In the genomic region with DNA sequence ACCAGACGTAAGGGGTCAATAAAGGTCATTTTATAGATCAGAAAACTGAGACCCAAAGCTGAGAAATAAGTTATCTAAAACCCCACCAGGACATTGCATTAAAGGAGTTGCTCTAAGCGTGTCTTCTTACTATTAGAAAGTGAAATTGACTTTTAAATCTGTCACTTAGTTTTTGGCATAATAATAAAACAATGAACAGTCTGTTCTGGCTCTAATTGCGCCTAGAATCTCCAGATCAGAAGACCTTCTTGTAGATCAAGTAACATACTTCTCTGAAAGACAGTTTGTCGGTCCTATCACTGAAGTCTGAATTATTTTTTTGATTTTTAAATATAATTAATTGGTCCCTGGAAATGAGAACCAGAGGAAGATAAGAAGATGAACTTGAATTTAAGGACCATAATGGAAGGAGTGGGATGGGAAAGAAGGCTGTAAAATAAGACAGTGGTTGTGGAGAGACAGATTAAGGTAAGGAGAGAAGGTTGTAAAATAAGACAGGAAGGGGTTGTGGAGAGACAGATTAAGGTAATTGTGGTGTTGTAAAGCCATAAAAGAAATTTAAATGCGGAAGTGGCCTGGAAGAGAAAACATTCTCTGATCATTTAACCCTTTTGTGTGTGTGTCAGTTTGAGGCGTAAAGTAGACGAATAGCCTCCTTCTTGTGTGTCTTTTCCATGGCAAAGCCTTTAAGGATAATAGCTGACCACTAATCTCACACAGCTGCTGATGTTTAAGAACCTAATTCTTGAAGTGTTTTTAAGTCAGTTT, we compare ENCODE assay signal across 7 cellular contexts. TPM values are rescaled to one million over a fixed set of nuclear protein-coding genes. Genes with fewer than 3 reads are reported as not detected.
A peak's percentile ranks its signal among the peaks of the same experiment; 100 is the strongest.
DNase-seq lines count a peak whose midpoint lies in the region; ATAC-seq and TF ChIP-seq lines count a peak whose summit lies in the region.

No MANE protein-coding gene starts in this region.

- TF ChIP-seq POLR2A in erythroblast (IDR thresholded peaks at IDR 0.05; ENCODE audit: low read length): no peak

- peaks cover 36% of the 10 kb centered on the region for H3K4me1 ChIP-seq in Panc1 (ENCODE audit: control insufficient read depth, insufficient read depth, low read length)

- no peaks in the 10 kb centered on the region for H3K27me3 ChIP-seq in Panc1 (ENCODE audit: control insufficient read depth, insufficient read depth, low read length)

- peak overlapping the region; percentile 45 for H3K4me3 Mint-ChIP-seq in stimulated activated effector memory CD8-positive, alpha-beta T cell treated with anti-CD3 and anti-CD28 coated beads, Interleukin-12 subunit alpha, Interleukin-12 subunit beta, amount 100 ng/mL, for 72 hours

- no peaks in the 10 kb centered on the region for H3K9me3 Mint-ChIP-seq in stimulated activated effector memory CD8-positive, alpha-beta T cell treated with anti-CD3 and anti-CD28 coated beads, Interleukin-12 subunit alpha, Interleukin-12 subunit beta, amount 100 ng/mL, for 72 hours

- no peaks in the 10 kb centered on the region for H3K36me3 Mint-ChIP-seq in stimulated activated effector memory CD8-positive, alpha-beta T cell treated with anti-CD3 and anti-CD28 coated beads, Interleukin-12 subunit alpha, Interleukin-12 subunit beta, amount 100 ng/mL, for 72 hours

- H3K4me3 ChIP-seq in Panc1 (ENCODE audit: low read depth in 2 of 2, low read length in 2 of 2): no peak overlapping the region

- POLR2A ChIA-PET in Panc1 (lab: Charles Lee): no interaction called here

- intact Hi-C loops in Panc1 (cut with micrococcal nuclease; ENCODE audit: unreplicated experiment): no loop called here

- TF ChIP-seq CTCF in Panc1 (IDR thresholded peaks at IDR 0.05): no peak
- no peak for TF ChIP-seq CTCF in omental fat pad (IDR thresholded peaks at IDR 0.05)

- in situ Hi-C loops in Panc1 (cut with HindIII; ENCODE audit: low pct_unique_long_range_greater_than_20kb, low sequenced_read_pairs): no loop called here

- ATAC-seq in Panc1 (no peak), GM19023 (IDR thresholded peaks at IDR 0.05; ENCODE audit: unreplicated experiment) (no peak), omental fat pad (ENCODE audit: low FRiP score) (no peak)
- peak; percentile 35 for ATAC-seq in stimulated activated effector memory CD8-positive, alpha-beta T cell treated with anti-CD3 and anti-CD28 coated beads, Interleukin-12 subunit alpha, Interleukin-12 subunit beta, amount 100 ng/mL, for 72 hours

- H3K27ac Mint-ChIP-seq in stimulated activated effector memory CD8-positive, alpha-beta T cell treated with anti-CD3 and anti-CD28 coated beads, Interleukin-12 subunit alpha, Interleukin-12 subunit beta, amount 100 ng/mL, for 72 hours: peak overlapping the region; percentile 13

- BruUV-seq in Panc1 (replicated peaks; lab: Mats Ljungman, UMichigan): TSS peak; percentile 9

- DNase-seq in HT-29 (ENCODE audit: low spot score): peak; percentile 41
- DNase-seq in Panc1 (ENCODE audit: low read depth, low spot score): no peak
- peak; percentile 42 to 65 for DNase-seq in erythroblast (lab: John Stamatoyannopoulos, UW)
- DNase-seq in stimulated activated effector memory CD8-positive, alpha-beta T cell treated with anti-CD3 and anti-CD28 coated beads, Interleukin-12 subunit alpha, Interleukin-12 subunit beta, amount 100 ng/mL, for 72 hours (ENCODE audit: low spot score in 2 of 2): no peak
- DNase-seq in omental fat pad (ENCODE audit: low spot score): no peak
- DNase-seq in DMS79 treated with DMSO at 0.1 percent for 48 hours (lab: John Stamatoyannopoulos, UW): no peak

- H3K4me1 Mint-ChIP-seq in stimulated activated effector memory CD8-positive, alpha-beta T cell treated with anti-CD3 and anti-CD28 coated beads, Interleukin-12 subunit alpha, Interleukin-12 subunit beta, amount 100 ng/mL, for 72 hours: peaks cover 83% of the 10 kb centered on the region

- H3K9me3 ChIP-seq in Panc1 (ENCODE audit: control insufficient read depth, insufficient read depth, low read depth, low read length): no peaks in the 10 kb centered on the region

- no peaks in the 10 kb centered on the region for H3K36me3 ChIP-seq in Panc1 (ENCODE audit: control insufficient read depth, insufficient read depth, low read length)

- H3K27ac ChIP-seq in Panc1 (ENCODE audit: low read length): no peak overlapping the region; the same call in 1 of the 2 replicates

- CTCF ChIA-PET in Panc1 (lab: Charles Lee): no interaction called here

RNA-seq across cellular contexts. Expression of a gene that starts 20.0 kb away (rescaled TPM):
- total RNA-seq in HT-29 (2014; rRNA removed; shearing (Covaris generic)): 14.9 and 17.2 TPM in 2 replicates
- 65.2 TPM for total RNA-seq in Panc1 (2021; ENCODE audit: unreplicated experiment)
- 39.6 TPM for polyA plus RNA-seq in Panc1 (2012; ENCODE audit: insufficient read length)
- 10 to 100 TPM; 27.6 to 70.6 (median 40.4) TPM for total RNA-seq in omental fat pad

Comparison
In these comparisons a context has a peak if more than half of its experiments do, and no peak if none do; other contexts are left out.
1. DNase-seq: peak in HT-29 (single experiment) and erythroblast (2 of 2); none in Panc1 (single experiment), stimulated activated effector memory CD8-positive, alpha-beta T cell treated with anti-CD3 and anti-CD28 coated beads, Interleukin-12 subunit alpha, Interleukin-12 subunit beta, amount 100 ng/mL, for 72 hours (0 of 2), omental fat pad (single experiment) and DMS79 treated with DMSO at 0.1 percent for 48 hours (single experiment).